Comparison of ENCODE assay signal across 17 cellular contexts in genomic region chr7:100942038-100942774, GRCh38. TPM values are rescaled to one million over a fixed set of nuclear protein-coding genes. Genes with fewer than 3 reads are reported as not detected.
DNase-seq lines count a peak whose midpoint lies in the region; ATAC-seq and TF ChIP-seq lines count a peak whose summit lies in the region.
"Had no signal": no experiment of that assay in that cellular context is flagged by ENCODE, and none has a peak within 500 bp of the region (broad histone marks: within the 10 kb centered on the region; RNA-seq: fewer than 3 reads in every experiment).

No MANE protein-coding gene starts in this region.

- peak overlapping the region; percentile 60 for H3K4me3 Mint-ChIP-seq in HFFc6
- H3K4me3 Mint-ChIP-seq: activated B cell treated with CpG ODN at 0.5 μM for 24 hours; immature natural killer cell; stimulated activated memory B cell treated with anti-CD40 and anti-IgM and Interleukin-4, amounts not matched to agents 10 μg/mL and 1 μg/mL and 100 μg/mL, for 72 hours had no signal

- H3K27me3 Mint-ChIP-seq in HFFc6 (ENCODE audit: insufficient read depth), result peaks cover 26% of the 10 kb centered on the region

- no peak overlapping the region for H3K4me3 ChIP-seq in AG09309 (ENCODE audit: control insufficient read depth, low read depth, low read length)

- H3K36me3 Mint-ChIP-seq in HFFc6 (ENCODE audit: low read depth), result no peaks in the 10 kb centered on the region
- H3K36me3 Mint-ChIP-seq: immature natural killer cell; stimulated activated memory B cell treated with anti-CD40 and anti-IgM and Interleukin-4, amounts not matched to agents 10 μg/mL and 1 μg/mL and 100 μg/mL, for 72 hours had no signal

- no peak for ATAC-seq in HG03108 (IDR thresholded peaks at IDR 0.05; ENCODE audit: unreplicated experiment)
- ATAC-seq in GM18870 (IDR thresholded peaks at IDR 0.05; ENCODE audit: unreplicated experiment), result no peak
- ATAC-seq: stimulated activated memory B cell treated with anti-CD40 and anti-IgM and Interleukin-4, amounts not matched to agents 10 μg/mL and 1 μg/mL and 100 μg/mL, for 72 hours had no signal

- peaks cover 12% of the 10 kb centered on the region for H3K4me1 Mint-ChIP-seq in HFFc6 (ENCODE audit: low read depth)
- H3K4me1 Mint-ChIP-seq: activated B cell treated with CpG ODN at 0.5 μM for 24 hours; immature natural killer cell; stimulated activated memory B cell treated with anti-CD40 and anti-IgM and Interleukin-4, amounts not matched to agents 10 μg/mL and 1 μg/mL and 100 μg/mL, for 72 hours had no signal

- TF ChIP-seq CTCF in AG09309 (IDR thresholded peaks at IDR 0.05; ENCODE audit: control insufficient read depth, insufficient read depth, low read depth, low read length, missing control alignments), result no peak
- no peak for TF ChIP-seq CTCF in HFFc6 (IDR thresholded peaks at IDR 0.05)

- H3K27ac Mint-ChIP-seq in HFFc6, result no peak overlapping the region
- H3K27ac Mint-ChIP-seq: activated B cell treated with CpG ODN at 0.5 μM for 24 hours; immature natural killer cell; stimulated activated memory B cell treated with anti-CD40 and anti-IgM and Interleukin-4, amounts not matched to agents 10 μg/mL and 1 μg/mL and 100 μg/mL, for 72 hours had no signal

- H3K9me3 Mint-ChIP-seq in HFFc6, result peaks cover 4% of the 10 kb centered on the region; the same call in 1 of the 2 replicates

- peak; percentile 40 for DNase-seq in AG09309 (ENCODE audit: low read depth)
- DNase-seq in HFFc6, result no peak
- DNase-seq in SHP77 treated with DMSO at 0.1 percent for 48 hours (lab: John Stamatoyannopoulos, UW), result peak; percentile 19
- DNase-seq in iris pigment epithelial cell (ENCODE audit: low read depth), result peak; percentile 45
- no peak for DNase-seq in inferior parietal cortex (ENCODE audit: extremely low spot score)
- DNase-seq in activated CD8-positive, alpha-beta memory T cell treated with anti-CD3 and anti-CD28 coated beads, Interleukin-2, amount 50 U/mL, for 48 hours, result no peak
- DNase-seq: activated B cell treated with CpG ODN at 0.5 μM for 24 hours; activated T-cell treated with anti-CD3 and anti-CD28 coated beads for 4 hours; immature natural killer cell; NCI-H1092 treated with DMSO at 0.1 percent for 48 hours; NCI-H524; stimulated activated CD4-positive, alpha-beta T cell treated with anti-CD3 and anti-CD28 coated beads, Interleukin-2, amount 100 ng/mL, for 24 hours had no signal

RNA-seq across cellular contexts. Expression of gene MUC3A, which starts 7.1 kb away (rescaled TPM):
- not detected for total RNA-seq in HFFc6 (2021; fragmentation: NEBNext Ultra II Directional; extraction: Animal tissue kit (Norgen Biotek cat#: 25700))
- total RNA-seq: activated B cell treated with CpG ODN at 0.5 μM for 24 hours, Daoy, SK-MEL-5 had no signal

RNA-seq across cellular contexts. Expression of gene MUC12, which starts 27.2 kb away (rescaled TPM):
- total RNA-seq in HFFc6 (2021; fragmentation: NEBNext Ultra II Directional; extraction: Animal tissue kit (Norgen Biotek cat#: 25700)), result 1 to 10 TPM in 5 of 6 experiments, under 1 TPM in 1; 0.91 to 2.3 (median 1.6) TPM
- total RNA-seq: activated B cell treated with CpG ODN at 0.5 μM for 24 hours, SK-MEL-5 had no signal

RNA-seq across cellular contexts. Expression of gene ACHE, which starts 46.5 kb away (rescaled TPM):
- total RNA-seq in HFFc6 (2021; fragmentation: NEBNext Ultra II Directional; extraction: Animal tissue kit (Norgen Biotek cat#: 25700)), result under 1 TPM in 1 of 6 experiments, not detected in 5; 0.31 TPM

RNA-seq across cellular contexts. Expression of gene UFSP1, which starts 52.7 kb away (rescaled TPM):
- total RNA-seq in HFFc6 (2021; fragmentation: NEBNext Ultra II Directional; extraction: Animal tissue kit (Norgen Biotek cat#: 25700)), result 1 to 10 TPM; 3.2 to 3.6 (median 3.5) TPM

Comparison
In these comparisons a context has a peak if more than half of its experiments do, and no peak if none do; other contexts are left out.
1. DNase-seq: peak in AG09309 (single experiment), SHP77 treated with DMSO at 0.1 percent for 48 hours (single experiment) and iris pigment epithelial cell (single experiment); none in HFFc6 (single experiment), inferior parietal cortex (single experiment) and activated CD8-positive, alpha-beta memory T cell treated with anti-CD3 and anti-CD28 coated beads, Interleukin-2, amount 50 U/mL, for 48 hours (single experiment).